19 cellular contexts compared by ENCODE assay signal in the genomic region with DNA sequence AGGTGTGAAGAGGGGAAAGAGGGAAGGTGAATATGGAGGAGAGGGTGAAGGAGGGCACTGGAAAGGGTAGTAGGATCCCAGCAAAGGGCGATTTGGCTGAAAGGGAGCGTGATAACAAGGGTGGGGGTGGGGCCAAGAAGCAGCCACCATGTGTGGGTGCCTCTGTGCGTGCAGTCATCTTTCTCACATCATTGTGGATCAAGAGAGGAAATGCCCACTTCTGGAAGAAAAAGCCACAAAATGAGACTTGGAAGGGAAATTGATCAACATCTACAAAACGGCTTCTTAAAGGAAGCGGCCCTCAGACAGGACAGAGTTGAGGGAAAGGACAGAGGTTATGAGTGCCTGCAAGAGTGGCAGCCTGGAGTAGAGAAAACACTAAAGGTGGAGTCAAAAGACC. TPM values are rescaled to one million over a fixed set of nuclear protein-coding genes. Genes with fewer than 3 reads are reported as not detected.
DNase-seq lines count a peak whose midpoint lies in the region; ATAC-seq and TF ChIP-seq lines count a peak whose summit lies in the region.
"Had no signal": no experiment of that assay in that cellular context is flagged by ENCODE, and none has a peak within 500 bp of the region (broad histone marks: within the 10 kb centered on the region; RNA-seq: fewer than 3 reads in every experiment).

No MANE protein-coding gene starts in this region.

- H3K4me2 ChIP-seq in OCI-LY3 (ENCODE audit: low read length) = peak overlapping the region; percentile 79

- H3K9ac ChIP-seq in OCI-LY3 (ENCODE audit: low read length) = peak overlapping the region; percentile 70

- peaks cover 61% of the 10 kb centered on the region for H3K4me1 ChIP-seq in CD4-positive, CD25-positive, alpha-beta regulatory T cell (ENCODE audit: control insufficient read depth, insufficient read depth, low read length, poor library complexity, severe bottlenecking)
- peaks cover 68% of the 10 kb centered on the region for H3K4me1 ChIP-seq in OCI-LY3 (ENCODE audit: low read length)

- H4K20me1 ChIP-seq in OCI-LY3 (ENCODE audit: insufficient read depth, low read length) = peaks cover 7% of the 10 kb centered on the region

- H3K4me3 Mint-ChIP-seq in CD4-positive, CD25-positive, alpha-beta regulatory T cell = peak overlapping the region in 3 of 4 donors; percentile 72 to 93 (median 90)
- H3K4me3 Mint-ChIP-seq in activated naive CD8-positive, alpha-beta T cell treated with anti-CD3 and anti-CD28 coated beads, Interleukin-2, amount 50 U/mL, for 24 hours = peak overlapping the region; percentile 59
- H3K4me3 Mint-ChIP-seq: WTC11 had no signal

- H3K36me3 ChIP-seq in CD4-positive, CD25-positive, alpha-beta regulatory T cell (ENCODE audit: control insufficient read depth, insufficient read depth, low read length) = no peaks in the 10 kb centered on the region
- peaks cover 34% of the 10 kb centered on the region for H3K36me3 ChIP-seq in OCI-LY3 (replicated peaks; ENCODE audit: low read depth, low read length)
- H3K36me3 ChIP-seq: heart left ventricle had no signal

- H3K4me3 ChIP-seq in AG10803 (ENCODE audit: low read length) (no peak overlapping the region), OCI-LY3 (ENCODE audit: low read length) (peak overlapping the region; percentile 59)
- H3K4me3 ChIP-seq in CD4-positive, CD25-positive, alpha-beta regulatory T cell (ENCODE audit: low read depth, low read length) = peak overlapping the region; percentile 76
- H3K4me3 ChIP-seq: heart left ventricle had no signal

- in situ Hi-C loops in G401 (cut with HindIII; ENCODE audit: low sequenced_read_pairs) = no loop called here

- H3K79me2 ChIP-seq in OCI-LY3 (ENCODE audit: low read length) = peaks cover 49% of the 10 kb centered on the region

- no peaks in the 10 kb centered on the region for H3K9me3 ChIP-seq in CD4-positive, CD25-positive, alpha-beta regulatory T cell (ENCODE audit: control insufficient read depth in 2 of 2, low read length in 2 of 2)
- H3K9me3 ChIP-seq in OCI-LY3 (ENCODE audit: insufficient read depth, low read length) = no peaks in the 10 kb centered on the region
- H3K9me3 ChIP-seq: heart left ventricle had no signal

- peak overlapping the region; percentile 81 for H3K27ac ChIP-seq in CD4-positive, CD25-positive, alpha-beta regulatory T cell (ENCODE audit: insufficient read depth, low read length, poor library complexity, severe bottlenecking)
- H3K27ac ChIP-seq in OCI-LY3 (ENCODE audit: low read length) = peak overlapping the region; percentile 95
- H3K27ac ChIP-seq: C4-2B, epithelial cell of prostate, heart left ventricle had no signal

- peak overlapping the region; percentile 89 to 97 (median 94) for H3K27ac Mint-ChIP-seq in CD4-positive, CD25-positive, alpha-beta regulatory T cell
- peak overlapping the region; percentile 87 for H3K27ac Mint-ChIP-seq in activated naive CD8-positive, alpha-beta T cell treated with anti-CD3 and anti-CD28 coated beads, Interleukin-2, amount 50 U/mL, for 24 hours
- H3K27ac Mint-ChIP-seq: WTC11 had no signal

- ATAC-seq in CD4-positive, CD25-positive, alpha-beta regulatory T cell (ENCODE audit: low read depth in 2 of 2) = no peak
- no peak for ATAC-seq in activated naive CD8-positive, alpha-beta T cell treated with anti-CD3 and anti-CD28 coated beads, Interleukin-2, amount 50 U/mL, for 24 hours
- no peak for ATAC-seq in HG03108 (IDR thresholded peaks at IDR 0.05; ENCODE audit: unreplicated experiment)
- ATAC-seq: heart left ventricle had no signal

- H3K36me3 Mint-ChIP-seq in CD4-positive, CD25-positive, alpha-beta regulatory T cell = peaks cover 8% of the 10 kb centered on the region
- peaks cover 4% of the 10 kb centered on the region for H3K36me3 Mint-ChIP-seq in activated naive CD8-positive, alpha-beta T cell treated with anti-CD3 and anti-CD28 coated beads, Interleukin-2, amount 50 U/mL, for 24 hours (ENCODE audit: low read depth)
- H3K36me3 Mint-ChIP-seq: WTC11 had no signal

- H3K27me3 ChIP-seq in CD4-positive, CD25-positive, alpha-beta regulatory T cell (ENCODE audit: control insufficient read depth, insufficient read depth, low read length) = no peaks in the 10 kb centered on the region
- no peaks in the 10 kb centered on the region for H3K27me3 ChIP-seq in OCI-LY3 (ENCODE audit: low read depth, low read length)
- H3K27me3 ChIP-seq: heart left ventricle had no signal

- peak; percentile 24 for DNase-seq in AG10803 (ENCODE audit: low read depth)
- peak in 1 of 3 donors; percentile 26 for DNase-seq in CD4-positive, CD25-positive, alpha-beta regulatory T cell
- no peak for DNase-seq in activated naive CD8-positive, alpha-beta T cell treated with anti-CD3 and anti-CD28 coated beads, Interleukin-2, amount 50 U/mL, for 24 hours
- DNase-seq in Ammon's horn (ENCODE audit: low spot score) = no peak
- DNase-seq in G401 (ENCODE audit: low spot score) = no peak
- DNase-seq: activated gamma-delta T cell treated with Interleukin-2 at 50 U/mL for 16 hours; central memory CD4-positive, alpha-beta T cell; heart left ventricle; Karpas-422; kidney; NCI-H2029; stimulated activated CD4-positive, alpha-beta T cell treated with anti-CD3 and anti-CD28 coated beads, Interleukin-12 subunit alpha, Interleukin-12 subunit beta, amount 100 ng/mL, for 4 hours had no signal

- TF ChIP-seq CTCF in AG10803 (conservative IDR thresholded peaks at IDR 0.05; ENCODE audit: low read length) (no peak), OCI-LY3 (IDR thresholded peaks at IDR 0.05; ENCODE audit: low read depth, low read length) (no peak)

- no peak overlapping the region for H2AFZ ChIP-seq in OCI-LY3 (ENCODE audit: low read depth, low read length)

- peaks cover 0 to 94% (median 60%) of the 10 kb centered on the region in 4 donors for H3K4me1 Mint-ChIP-seq in CD4-positive, CD25-positive, alpha-beta regulatory T cell
- peaks cover 76% of the 10 kb centered on the region for H3K4me1 Mint-ChIP-seq in activated naive CD8-positive, alpha-beta T cell treated with anti-CD3 and anti-CD28 coated beads, Interleukin-2, amount 50 U/mL, for 24 hours

- H3K9me3 Mint-ChIP-seq in CD4-positive, CD25-positive, alpha-beta regulatory T cell = peaks cover 0 to 2% (median 0%) of the 10 kb centered on the region in 7 donors
- no peaks in the 10 kb centered on the region for H3K9me3 Mint-ChIP-seq in activated naive CD8-positive, alpha-beta T cell treated with anti-CD3 and anti-CD28 coated beads, Interleukin-2, amount 50 U/mL, for 24 hours
- H3K9me3 Mint-ChIP-seq: WTC11 had no signal

- no peaks in the 10 kb centered on the region for H3K27me3 Mint-ChIP-seq in CD4-positive, CD25-positive, alpha-beta regulatory T cell
- no peaks in the 10 kb centered on the region for H3K27me3 Mint-ChIP-seq in activated naive CD8-positive, alpha-beta T cell treated with anti-CD3 and anti-CD28 coated beads, Interleukin-2, amount 50 U/mL, for 24 hours

RNA-seq across cellular contexts. Expression of gene CXCR5, which starts 1.2 kb away (rescaled TPM):
- 4.8 TPM for total RNA-seq in CD4-positive, CD25-positive, alpha-beta regulatory T cell
- 10 to 100 TPM in 1 of 4 donors, 1 to 10 TPM in 3; 3.3 to 10.7 (median 6.0) TPM for polyA plus RNA-seq in CD4-positive, CD25-positive, alpha-beta regulatory T cell
- total RNA-seq in G401 (2014; rRNA removed; shearing (Covaris generic)) = not detected in 2 replicates
- total RNA-seq: H1, SK-MEL-5 had no signal
- polyA plus RNA-seq: H1 had no signal

RNA-seq across cellular contexts. Expression of gene BCL9L, which starts 43.2 kb away (rescaled TPM):
- total RNA-seq in CD4-positive, CD25-positive, alpha-beta regulatory T cell = 229 TPM
- polyA plus RNA-seq in CD4-positive, CD25-positive, alpha-beta regulatory T cell = 1 to 10 TPM; 2.1 to 4.1 (median 3.1) TPM
- 10.2 and 13.4 TPM in 2 replicates for total RNA-seq in G401 (2014; rRNA removed; shearing (Covaris generic))

Comparison
In these comparisons a context has a peak if more than half of its experiments do, and no peak if none do; other contexts are left out.
1. RNA of gene BCL9L, which starts 43.2 kb away (total RNA-seq): 229 TPM in CD4-positive, CD25-positive, alpha-beta regulatory T cell (single experiment); 10.2 to 13.4 TPM in G401; every median in the first group is over 10 times any median in the second.